ENCODE assay signal across 21 cellular contexts in the genomic region with DNA sequence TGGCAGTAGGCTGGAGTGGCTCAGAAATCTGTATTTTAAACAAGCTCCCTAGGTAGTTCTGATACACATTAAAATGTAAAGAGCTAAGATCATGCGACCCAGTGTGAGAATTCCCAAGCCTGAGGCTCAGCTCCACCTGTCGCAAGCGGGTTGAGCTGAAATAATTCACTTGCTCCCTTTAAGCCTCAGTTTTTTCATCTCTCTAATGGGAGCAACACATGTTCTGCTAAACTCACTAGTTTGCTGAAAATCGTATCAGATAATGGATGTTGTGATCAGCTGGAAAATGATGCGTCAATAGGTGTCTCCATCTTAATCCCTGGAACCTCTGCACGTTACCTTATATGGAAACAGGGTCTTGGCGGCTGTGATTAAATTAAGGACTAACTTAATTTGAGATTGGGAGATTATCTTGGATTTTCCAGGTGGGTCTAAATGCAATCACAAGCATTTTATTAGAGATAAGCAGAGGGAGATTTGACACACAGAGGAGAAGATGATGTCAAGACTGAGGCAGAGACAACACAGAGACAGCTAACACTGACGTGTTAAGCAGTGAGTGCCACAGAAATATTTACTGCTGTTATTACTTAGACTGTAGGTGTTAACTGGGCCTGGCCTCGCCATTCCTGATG. TPM values are rescaled to one million over a fixed set of nuclear protein-coding genes. Genes with fewer than 3 reads are reported as not detected.
"Had no signal": no experiment of that assay in that cellular context is flagged by ENCODE, and none has a peak within 500 bp of the region (broad histone marks: within the 10 kb centered on the region; RNA-seq: fewer than 3 reads in every experiment).

No MANE protein-coding gene starts in this region.

- FAIRE-seq: endometrium, keratinocyte had no signal

- H3K36me3 ChIP-seq: esophagus muscularis mucosa, gastrocnemius medialis, prostate gland, right lobe of liver, spleen, tibial artery, upper lobe of left lung, uterus had no signal

- H3K4me1 ChIP-seq: esophagus muscularis mucosa, gastrocnemius medialis, parathyroid adenoma, prostate gland, right lobe of liver, tibial artery, upper lobe of left lung, uterus had no signal

- H3K27ac ChIP-seq: esophagus muscularis mucosa, gastrocnemius medialis, parathyroid adenoma, prostate gland, right lobe of liver, spleen, tibial artery, upper lobe of left lung, uterus had no signal

- H3K79me2 ChIP-seq: parathyroid adenoma had no signal

- H3K27me3 ChIP-seq: esophagus muscularis mucosa, gastrocnemius medialis, right lobe of liver, spleen, tibial artery, upper lobe of left lung, uterus had no signal

- DNase-seq: effector memory CD4-positive, alpha-beta T cell; gastrocnemius medialis; left ventricle myocardium superior; naive thymus-derived CD4-positive, alpha-beta T cell; nephron progenitor cell; right lobe of liver; stimulated activated CD4-positive, alpha-beta T cell treated with anti-CD3 and anti-CD28 coated beads, Interleukin-15, amount 100 ng/mL, for 24 hours; stimulated activated CD4-positive, alpha-beta T cell treated with anti-CD3 and anti-CD28 coated beads, Interleukin-1b, Interleukin-23, amount 100 ng/mL, for 48 hours; stimulated activated CD4-positive, alpha-beta T cell treated with anti-CD3 and anti-CD28 coated beads, Interleukin-4, amount 100 ng/mL, for 24 hours; tibial artery; upper lobe of left lung; uterus had no signal

- ATAC-seq: gastrocnemius medialis; left ventricle myocardium superior; naive thymus-derived CD4-positive, alpha-beta T cell; right lobe of liver; stimulated activated memory B cell treated with anti-CD40 and anti-IgM and Interleukin-4, amounts not matched to agents 10 μg/mL and 1 μg/mL and 100 μg/mL, for 72 hours had no signal

- H3K9ac ChIP-seq: parathyroid adenoma had no signal

- H2AFZ ChIP-seq: parathyroid adenoma had no signal

- H3K9me3 ChIP-seq: esophagus muscularis mucosa, gastrocnemius medialis, prostate gland, right lobe of liver, spleen, tibial artery, upper lobe of left lung, uterus had no signal

- H3K4me3 ChIP-seq: esophagus muscularis mucosa, gastrocnemius medialis, lung, prostate gland, right lobe of liver, spleen, tibial artery, upper lobe of left lung, uterus had no signal

RNA-seq across cellular contexts. Expression of a gene that starts 53.0 kb away (rescaled TPM):
- total RNA-seq: fibroblast of villous mesenchyme had no signal
- polyA plus RNA-seq: keratinocyte had no signal
